Comparison of ENCODE assay signal across 17 cellular contexts in the genomic region with DNA sequence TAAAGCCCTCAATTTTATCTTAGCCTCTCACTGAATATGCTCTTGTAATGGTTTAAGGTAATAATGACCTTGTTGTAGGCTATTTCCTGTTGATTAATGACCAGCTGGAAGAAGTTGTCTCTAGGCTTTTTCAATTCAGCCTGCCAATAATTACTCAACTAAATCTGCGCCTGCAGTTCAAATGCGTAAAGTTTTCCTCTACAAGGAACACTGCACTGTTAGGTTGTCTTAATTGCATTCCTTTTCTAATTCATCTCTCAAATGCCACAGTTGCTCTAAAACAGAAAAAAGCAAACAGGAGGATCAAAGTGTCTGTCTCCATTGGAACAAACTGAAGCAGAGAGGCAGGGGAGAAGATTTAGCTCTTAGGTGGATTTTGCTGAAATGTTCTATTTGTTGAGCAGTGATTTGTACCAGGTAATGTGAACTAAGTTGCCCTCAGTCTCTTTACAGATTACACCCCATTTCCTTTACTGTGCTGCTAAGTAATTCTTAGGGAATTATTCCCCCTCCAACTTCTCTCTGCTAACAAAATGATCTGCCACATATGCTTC.
DNase-seq lines count a peak whose midpoint lies in the region; ATAC-seq and TF ChIP-seq lines count a peak whose summit lies in the region.
"Had no signal": no experiment of that assay in that cellular context is flagged by ENCODE, and none has a peak within 500 bp of the region (broad histone marks: within the 10 kb centered on the region; RNA-seq: fewer than 3 reads in every experiment).

No MANE protein-coding gene starts in this region.

- H3K4me1 ChIP-seq in Caco-2, result peaks cover 33% of the 10 kb centered on the region
- H3K4me1 ChIP-seq in Panc1 (ENCODE audit: control insufficient read depth, insufficient read depth, low read length), result peaks cover 20% of the 10 kb centered on the region
- H3K4me1 ChIP-seq in hepatocyte (ENCODE audit: insufficient read depth), result peaks cover 38% of the 10 kb centered on the region
- H3K4me1 ChIP-seq in neural progenitor cell, result peaks cover 30% of the 10 kb centered on the region
- H3K4me1 ChIP-seq: left ventricle myocardium inferior had no signal

- H3K27me3 Mint-ChIP-seq in Caco-2 (ENCODE audit: insufficient read depth, unreplicated experiment) (no peaks in the 10 kb centered on the region), neural progenitor cell (ENCODE audit: insufficient read depth, low read depth) (peaks cover 20% of the 10 kb centered on the region)

- H3K9me2 ChIP-seq in hepatocyte (replicated peaks; ENCODE audit: insufficient read depth), result no peaks in the 10 kb centered on the region

- peaks cover 5% of the 10 kb centered on the region for H3K36me3 Mint-ChIP-seq in Caco-2 (ENCODE audit: insufficient read depth, unreplicated experiment)
- H3K36me3 Mint-ChIP-seq in neural progenitor cell, result peaks cover 7% of the 10 kb centered on the region

- H3K4me3 ChIP-seq in Caco-2 (ENCODE audit: low read depth, low read length), result peak overlapping the region; percentile 24
- H3K4me3 ChIP-seq in Panc1 (ENCODE audit: low read depth in 2 of 2, low read length in 2 of 2), result no peak overlapping the region
- no peak overlapping the region for H3K4me3 ChIP-seq in hepatocyte
- no peak overlapping the region for H3K4me3 ChIP-seq in neural progenitor cell
- H3K4me3 ChIP-seq: left ventricle myocardium inferior had no signal

- POLR2A ChIA-PET in Caco-2 (lab: Charles Lee), result interaction anchor here (0.9 to 1.2 kb wide), 2 partner anchors 10 to 149 kb away, joined by 4 to 7 read pairs; a partner anchor contains a TSS
- POLR2A ChIA-PET in Panc1 (lab: Charles Lee), result interaction anchor here (0.8 kb wide), 1 partner anchor 15 kb away, joined by 3 read pairs; no protein-coding TSS in a partner anchor

- H3K4me2 ChIP-seq in hepatocyte, result peak overlapping the region; percentile 61
- peak overlapping the region; percentile 25 for H3K4me2 ChIP-seq in neural progenitor cell

- intact Hi-C loops in Caco-2 (cut with micrococcal nuclease; ENCODE audit: unreplicated experiment) (loop anchor here (1.0 to 5.0 kb wide), 5 partner anchors 40 to 146 kb away; no protein-coding TSS in a partner anchor), Panc1 (cut with micrococcal nuclease; ENCODE audit: unreplicated experiment) (no loop called here)

- 30% methylated on average over 2 of the region's 2 CpGs for WGBS in hepatocyte (ENCODE audit: low lambda C conversion rate, missing lambda C conversion rate)

- H3K9ac ChIP-seq in neural progenitor cell, result no peak overlapping the region

- H3K27me3 ChIP-seq in Caco-2 (replicated peaks; ENCODE audit: control insufficient read depth, insufficient read depth, low read length), result no peaks in the 10 kb centered on the region
- H3K27me3 ChIP-seq in Panc1 (ENCODE audit: control insufficient read depth, insufficient read depth, low read length), result no peaks in the 10 kb centered on the region
- H3K27me3 ChIP-seq in hepatocyte, result no peaks in the 10 kb centered on the region
- H3K27me3 ChIP-seq in neural progenitor cell, result peaks cover 13% of the 10 kb centered on the region

- in situ Hi-C loops in Panc1 (cut with HindIII; ENCODE audit: low pct_unique_long_range_greater_than_20kb, low sequenced_read_pairs), result no loop called here

- H3K4me1 Mint-ChIP-seq in Caco-2 (ENCODE audit: low read depth, unreplicated experiment) (peaks cover 23% of the 10 kb centered on the region), neural progenitor cell (peaks cover 31% of the 10 kb centered on the region)
- H3K4me1 Mint-ChIP-seq: activated CD4-positive, alpha-beta T cell treated with anti-CD3 and anti-CD28 coated beads, Interleukin-2, amount 10 ng/mL, durations not matched to agents 7 days and 5 days; activated naive CD8-positive, alpha-beta T cell treated with anti-CD3 and anti-CD28 coated beads, Interleukin-2, amount 50 U/mL, for 24 hours had no signal

- no peak for DNase-seq in Caco-2
- DNase-seq in Panc1 (ENCODE audit: low read depth, low spot score), result no peak
- DNase-seq in hepatocyte (ENCODE audit: low spot score), result no peak
- no peak for DNase-seq in neural progenitor cell (ENCODE audit: low spot score)
- DNase-seq in NOMO-1 (lab: John Stamatoyannopoulos, UW; ENCODE audit: unreplicated experiment in 2 of 2), result no peak
- DNase-seq: activated CD4-positive, alpha-beta T cell treated with anti-CD3 and anti-CD28 coated beads, Interleukin-2, amount 10 ng/mL, durations not matched to agents 7 days and 5 days; activated naive CD8-positive, alpha-beta T cell treated with anti-CD3 and anti-CD28 coated beads, Interleukin-2, amount 50 U/mL, for 24 hours; activated T-cell treated with anti-CD3 and anti-CD28 coated beads, Interleukin-2, amount 50 U/mL, for 4 hours; HCEC 1CT; left ventricle myocardium inferior; MM.1S; NCI-H2029 treated with DMSO at 0.1 percent for 48 hours; occipital lobe; T-helper 2 cell had no signal

- ATAC-seq in Panc1, result no peak
- ATAC-seq in GM19397 (IDR thresholded peaks at IDR 0.05; ENCODE audit: unreplicated experiment), result no peak
- no peak for ATAC-seq in HG03175 (IDR thresholded peaks at IDR 0.05; ENCODE audit: unreplicated experiment)
- no peak for ATAC-seq in HG03135 (IDR thresholded peaks at IDR 0.05; ENCODE audit: unreplicated experiment)
- ATAC-seq: activated naive CD8-positive, alpha-beta T cell treated with anti-CD3 and anti-CD28 coated beads, Interleukin-2, amount 50 U/mL, for 24 hours; activated T-cell treated with anti-CD3 and anti-CD28 coated beads, Interleukin-2, amount 50 U/mL, for 4 hours had no signal

- H3K27ac Mint-ChIP-seq in Caco-2 (ENCODE audit: unreplicated experiment) (peak overlapping the region; percentile 94), neural progenitor cell (peak overlapping the region; percentile 15)
- H3K27ac Mint-ChIP-seq: activated CD4-positive, alpha-beta T cell treated with anti-CD3 and anti-CD28 coated beads, Interleukin-2, amount 10 ng/mL, durations not matched to agents 7 days and 5 days; activated naive CD8-positive, alpha-beta T cell treated with anti-CD3 and anti-CD28 coated beads, Interleukin-2, amount 50 U/mL, for 24 hours had no signal

- TF ChIP-seq CTCF in Caco-2 (IDR thresholded peaks at IDR 0.05; ENCODE audit: insufficient read depth in 1 of 2, low read depth in 1 of 2, low read length in 1 of 2, severe bottlenecking in 1 of 2, unreplicated experiment in 1 of 2) (no peak), Panc1 (IDR thresholded peaks at IDR 0.05) (no peak), hepatocyte (IDR thresholded peaks at IDR 0.05; ENCODE audit: poor library complexity) (no peak), neural progenitor cell (IDR thresholded peaks at IDR 0.05) (no peak)

- peak overlapping the region; percentile 27 for H2AFZ ChIP-seq in hepatocyte
- H2AFZ ChIP-seq in neural progenitor cell (replicated peaks), result peak overlapping the region; percentile 77

- H3K27ac ChIP-seq in Panc1 (ENCODE audit: low read length), result peak overlapping the region; percentile 88
- peak overlapping the region; percentile 82 for H3K27ac ChIP-seq in hepatocyte
- H3K27ac ChIP-seq in neural progenitor cell, result no peak overlapping the region
- H3K27ac ChIP-seq: left ventricle myocardium inferior had no signal

- BruUV-seq in Caco-2 (replicated peaks; lab: Mats Ljungman, UMichigan), result TSS peak; percentile 75
- no TSS peak for BruUV-seq in Panc1 (replicated peaks; lab: Mats Ljungman, UMichigan)

- H3K36me3 ChIP-seq in Caco-2 (ENCODE audit: control insufficient read depth, insufficient read depth, low read length) (no peaks in the 10 kb centered on the region), Panc1 (ENCODE audit: control insufficient read depth, insufficient read depth, low read length) (no peaks in the 10 kb centered on the region), hepatocyte (replicated peaks; ENCODE audit: insufficient read depth, low read depth) (no peaks in the 10 kb centered on the region), neural progenitor cell (no peaks in the 10 kb centered on the region)
- H3K36me3 ChIP-seq: left ventricle myocardium inferior had no signal

- H4K20me1 ChIP-seq in hepatocyte (ENCODE audit: insufficient read depth, poor library complexity, severe bottlenecking) (no peaks in the 10 kb centered on the region), neural progenitor cell (ENCODE audit: low read depth) (no peaks in the 10 kb centered on the region)

- CTCF ChIA-PET in Caco-2 (lab: Charles Lee) (interaction anchor here (0.7 to 1.2 kb wide), 4 partner anchors 19 to 105 kb away, joined by 3 read pairs; no protein-coding TSS in a partner anchor), Panc1 (lab: Charles Lee) (no interaction called here)

- peaks cover 30% of the 10 kb centered on the region for H3F3A ChIP-seq in neural progenitor cell (ENCODE audit: low read depth)

- H3K79me2 ChIP-seq in hepatocyte (no peaks in the 10 kb centered on the region), neural progenitor cell (ENCODE audit: low read depth) (no peaks in the 10 kb centered on the region)

- H3K9me3 ChIP-seq in Caco-2, result no peaks in the 10 kb centered on the region
- no peaks in the 10 kb centered on the region for H3K9me3 ChIP-seq in Panc1 (ENCODE audit: control insufficient read depth, insufficient read depth, low read depth, low read length)
- no peaks in the 10 kb centered on the region for H3K9me3 ChIP-seq in hepatocyte (ENCODE audit: low read depth)
- no peaks in the 10 kb centered on the region for H3K9me3 ChIP-seq in neural progenitor cell (ENCODE audit: low read depth)

- H3K4me3 Mint-ChIP-seq in Caco-2 (ENCODE audit: unreplicated experiment) (peak overlapping the region; percentile 85), neural progenitor cell (no peak overlapping the region)
- H3K4me3 Mint-ChIP-seq: activated CD4-positive, alpha-beta T cell treated with anti-CD3 and anti-CD28 coated beads, Interleukin-2, amount 10 ng/mL, durations not matched to agents 7 days and 5 days; activated naive CD8-positive, alpha-beta T cell treated with anti-CD3 and anti-CD28 coated beads, Interleukin-2, amount 50 U/mL, for 24 hours; activated T-cell treated with anti-CD3 and anti-CD28 coated beads, Interleukin-2, amount 50 U/mL, for 4 hours had no signal

- H3K9me3 Mint-ChIP-seq in Caco-2 (ENCODE audit: unreplicated experiment) (no peaks in the 10 kb centered on the region), neural progenitor cell (peaks cover 21% of the 10 kb centered on the region)
- H3K9me3 Mint-ChIP-seq: activated CD4-positive, alpha-beta T cell treated with anti-CD3 and anti-CD28 coated beads, Interleukin-2, amount 10 ng/mL, durations not matched to agents 7 days and 5 days; activated T-cell treated with anti-CD3 and anti-CD28 coated beads, Interleukin-2, amount 50 U/mL, for 4 hours had no signal
